ENCODE assay signal across 7 cellular contexts in genomic region chr5:140239939-140240700, GRCh38.
DNase-seq lines count a peak whose midpoint lies in the region; ATAC-seq and TF ChIP-seq lines count a peak whose summit lies in the region.

No MANE protein-coding gene starts in this region.

- peak; percentile 56 for ATAC-seq in HG03135 (IDR thresholded peaks at IDR 0.05; ENCODE audit: unreplicated experiment)
- ATAC-seq in SK-N-SH treated with all-trans-retinoic acid at 6 μM for 48 hours: peak; percentile 68
- peak; percentile 70 for ATAC-seq in activated naive CD8-positive, alpha-beta T cell treated with anti-CD3 and anti-CD28 coated beads, Interleukin-2, amount 50 U/mL, for 24 hours
- peak; percentile 27 to 31 for ATAC-seq in left cardiac atrium

- no peaks in the 10 kb centered on the region for H3K27me3 Mint-ChIP-seq in activated naive CD8-positive, alpha-beta T cell treated with anti-CD3 and anti-CD28 coated beads, Interleukin-2, amount 50 U/mL, for 24 hours

- no peaks in the 10 kb centered on the region for H3K9me3 Mint-ChIP-seq in activated naive CD8-positive, alpha-beta T cell treated with anti-CD3 and anti-CD28 coated beads, Interleukin-2, amount 50 U/mL, for 24 hours

- intact Hi-C loops in left cardiac atrium (cut with DNase I): loop anchor here in 1 of 2 donors (2.0 to 10.0 kb wide), 2 partner anchors 65 to 111 kb away; partner anchors contain the start of gene CYSTM1

- H3K36me3 Mint-ChIP-seq in activated naive CD8-positive, alpha-beta T cell treated with anti-CD3 and anti-CD28 coated beads, Interleukin-2, amount 50 U/mL, for 24 hours (ENCODE audit: low read depth): peaks cover 6% of the 10 kb centered on the region

- H3K27ac Mint-ChIP-seq in activated naive CD8-positive, alpha-beta T cell treated with anti-CD3 and anti-CD28 coated beads, Interleukin-2, amount 50 U/mL, for 24 hours: no peak overlapping the region

- H3K4me1 Mint-ChIP-seq in activated naive CD8-positive, alpha-beta T cell treated with anti-CD3 and anti-CD28 coated beads, Interleukin-2, amount 50 U/mL, for 24 hours: peaks cover 6% of the 10 kb centered on the region

- peak; percentile 74 for TF ChIP-seq CTCF in GM12874 (IDR thresholded peaks at IDR 0.05; ENCODE audit: insufficient read depth, low read depth, low read length)

- peak; percentile 70 for DNase-seq in activated naive CD8-positive, alpha-beta T cell treated with anti-CD3 and anti-CD28 coated beads, Interleukin-2, amount 50 U/mL, for 24 hours
- DNase-seq in left cardiac atrium: peak; percentile 72
- peak; percentile 51 for DNase-seq in renal cortical epithelial cell (ENCODE audit: low read depth)
- no peak for DNase-seq in GF-D8 (lab: John Stamatoyannopoulos, UW)

- H3K4me3 Mint-ChIP-seq in activated naive CD8-positive, alpha-beta T cell treated with anti-CD3 and anti-CD28 coated beads, Interleukin-2, amount 50 U/mL, for 24 hours: no peak overlapping the region

TF ChIP-seq in SK-N-SH treated with all-trans-retinoic acid at 6 μM for 48 hours, 23 proteins besides CTCF, POLR2A, EP300 and RAD21:
- TF ChIP-seq CSDC2 (CRISPR knock-in tag; IDR thresholded peaks at IDR 0.05) (no peak), ZNF8 (CRISPR knock-in tag; IDR thresholded peaks at IDR 0.05) (no peak), BACH2 (CRISPR knock-in tag; IDR thresholded peaks at IDR 0.05; ENCODE audit: borderline replicate concordance) (no peak), CSRNP3 (CRISPR knock-in tag; IDR thresholded peaks at IDR 0.05) (no peak), PPARA (CRISPR knock-in tag; IDR thresholded peaks at IDR 0.05; ENCODE audit: borderline replicate concordance) (no peak), TCF4 (CRISPR knock-in tag; IDR thresholded peaks at IDR 0.05; ENCODE audit: borderline replicate concordance) (no peak), ZC3H10 (CRISPR knock-in tag; IDR thresholded peaks at IDR 0.05) (no peak), GLIS3 (CRISPR knock-in tag; IDR thresholded peaks at IDR 0.05) (no peak), ZFP30 (CRISPR knock-in tag; IDR thresholded peaks at IDR 0.05) (no peak), ZNF565 (CRISPR knock-in tag; conservative IDR thresholded peaks at IDR 0.05; ENCODE audit: low read depth) (no peak), RARB (CRISPR knock-in tag; IDR thresholded peaks at IDR 0.05) (no peak), POU6F1 (CRISPR knock-in tag; IDR thresholded peaks at IDR 0.05; ENCODE audit: borderline replicate concordance, low read depth) (no peak), SNAI2 (CRISPR knock-in tag; IDR thresholded peaks at IDR 0.05) (no peak), ZFP3 (CRISPR knock-in tag; IDR thresholded peaks at IDR 0.05) (no peak)
